In genomic region chr9:35934069-35934468, GRCh38 we compare ENCODE assay signal across 14 cellular contexts. TPM values are rescaled to one million over a fixed set of nuclear protein-coding genes. Genes with fewer than 3 reads are reported as not detected.
"Had no signal": no experiment of that assay in that cellular context is flagged by ENCODE, and none has a peak within 500 bp of the region (broad histone marks: within the 10 kb centered on the region; RNA-seq: fewer than 3 reads in every experiment).

No MANE protein-coding gene starts in this region.

RNA-seq across cellular contexts. Expression of gene OR2S2, which starts 23.9 kb away (rescaled TPM):
- total RNA-seq: activated CD4-positive, alpha-beta T cell treated with anti-CD3 and anti-CD28 coated beads, Interleukin-2, amount 10 ng/mL, durations not matched to agents 24 days and 14 days; activated CD8-positive, alpha-beta memory T cell treated with anti-CD3 and anti-CD28 coated beads for 36 hours; activated CD8-positive, alpha-beta T cell treated with anti-CD3 and anti-CD28 coated beads for 36 hours; activated naive CD8-positive, alpha-beta T cell treated with anti-CD3 and anti-CD28 coated beads for 36 hours; activated T-helper 1 cell treated with anti-CD3 and anti-CD28 coated beads, Interleukin-12 subunit alpha, Interleukin-12 subunit beta, Interleukin-2, Interleukin-4 antibody, amounts not matched to agents 30 ng/mL and 10 ng/mL and 1 ng/mL, durations not matched to agents 14 hours and 24 hours and 36 hours; astrocyte; body of pancreas; breast epithelium; cardiac septum; NCI-H460; RPMI7951; SJCRH30 had no signal
- polyA plus RNA-seq: adipose tissue, IgD-negative memory B cell had no signal

RNA-seq across cellular contexts. Expression of gene SPAAR, which starts 24.8 kb away (rescaled TPM):
- total RNA-seq: activated CD4-positive, alpha-beta T cell treated with anti-CD3 and anti-CD28 coated beads, Interleukin-2, amount 10 ng/mL, durations not matched to agents 24 days and 14 days; activated CD8-positive, alpha-beta memory T cell treated with anti-CD3 and anti-CD28 coated beads for 36 hours; activated CD8-positive, alpha-beta T cell treated with anti-CD3 and anti-CD28 coated beads for 36 hours; activated naive CD8-positive, alpha-beta T cell treated with anti-CD3 and anti-CD28 coated beads for 36 hours; activated T-helper 1 cell treated with anti-CD3 and anti-CD28 coated beads, Interleukin-12 subunit alpha, Interleukin-12 subunit beta, Interleukin-2, Interleukin-4 antibody, amounts not matched to agents 30 ng/mL and 10 ng/mL and 1 ng/mL, durations not matched to agents 14 hours and 24 hours and 36 hours; NCI-H460; RPMI7951 had no signal
- polyA plus RNA-seq: IgD-negative memory B cell had no signal

RNA-seq across cellular contexts. Expression of gene HRCT1, which starts 28.1 kb away (rescaled TPM):
- total RNA-seq: activated CD4-positive, alpha-beta T cell treated with anti-CD3 and anti-CD28 coated beads, Interleukin-2, amount 10 ng/mL, durations not matched to agents 24 days and 14 days; activated CD8-positive, alpha-beta memory T cell treated with anti-CD3 and anti-CD28 coated beads for 36 hours; activated CD8-positive, alpha-beta T cell treated with anti-CD3 and anti-CD28 coated beads for 36 hours; activated naive CD8-positive, alpha-beta T cell treated with anti-CD3 and anti-CD28 coated beads for 36 hours; activated T-helper 1 cell treated with anti-CD3 and anti-CD28 coated beads, Interleukin-12 subunit alpha, Interleukin-12 subunit beta, Interleukin-2, Interleukin-4 antibody, amounts not matched to agents 30 ng/mL and 10 ng/mL and 1 ng/mL, durations not matched to agents 14 hours and 24 hours and 36 hours; RPMI7951; SJCRH30 had no signal
- polyA plus RNA-seq: IgD-negative memory B cell had no signal
